9 cellular contexts compared by ENCODE assay signal in genomic region chrX:120549483-120550452, GRCh38. TPM values are rescaled to one million over a fixed set of nuclear protein-coding genes. Genes with fewer than 3 reads are reported as not detected.
DNase-seq lines count a peak whose midpoint lies in the region; ATAC-seq, FAIRE-seq and TF ChIP-seq lines count a peak whose summit lies in the region.
"Had no signal": no experiment of that assay in that cellular context is flagged by ENCODE, and none has a peak within 500 bp of the region (broad histone marks: within the 10 kb centered on the region; RNA-seq: fewer than 3 reads in every experiment).

No MANE protein-coding gene starts in this region.

- DNase-seq in AG04450 (ENCODE audit: low read depth, low spot score) = peak; percentile 66
- DNase-seq in HS-5 (ENCODE audit: low read depth) = peak; percentile 77
- DNase-seq in keratinocyte (ENCODE audit: low read depth, low spot score) = peak; percentile 54
- no peak for DNase-seq in NCI-H2171 (lab: John Stamatoyannopoulos, UW)
- no peak for DNase-seq in NCI-H748 (lab: John Stamatoyannopoulos, UW; ENCODE audit: unreplicated experiment)
- DNase-seq in anterior cingulate cortex (lab: John Stamatoyannopoulos, UW) = no peak
- DNase-seq: naive B cell had no signal

- peaks cover 31% of the 10 kb centered on the region for H3K4me1 Mint-ChIP-seq in activated naive CD4-positive, alpha-beta T cell treated with anti-CD3 and anti-CD28 coated beads, Interleukin-2, amount 50 U/mL, for 24 hours
- H3K4me1 Mint-ChIP-seq: naive B cell had no signal

- H3K27me3 Mint-ChIP-seq in activated naive CD4-positive, alpha-beta T cell treated with anti-CD3 and anti-CD28 coated beads, Interleukin-2, amount 50 U/mL, for 24 hours = no peaks in the 10 kb centered on the region
- H3K27me3 Mint-ChIP-seq: naive B cell had no signal

- no peaks in the 10 kb centered on the region for H3K9me3 Mint-ChIP-seq in activated naive CD4-positive, alpha-beta T cell treated with anti-CD3 and anti-CD28 coated beads, Interleukin-2, amount 50 U/mL, for 24 hours

- CTCF ChIA-PET in AG04450 (lab: Charles Lee) = no interaction called here

- H3K4me2 ChIP-seq in keratinocyte (ENCODE audit: control insufficient read depth, extremely low read depth, insufficient read depth, low read depth, low read length) = peak overlapping the region; percentile 56

- H3K9me1 ChIP-seq in keratinocyte (ENCODE audit: control insufficient read depth, extremely low read depth, insufficient read depth, low read length) = no peaks in the 10 kb centered on the region

- POLR2A ChIA-PET in AG04450 (lab: Yijun Ruan, JAX) = interaction anchor here (1.7 to 2.3 kb wide), 2 partner anchors 11 to 54 kb away, joined by 9 to 16 read pairs; partner anchors contain the start of genes CUL4B and MCTS1

- H3K79me2 ChIP-seq in keratinocyte (ENCODE audit: control insufficient read depth, insufficient read depth, low read length) = no peaks in the 10 kb centered on the region

- no peak for ATAC-seq in GM21515 (IDR thresholded peaks at IDR 0.05; ENCODE audit: unreplicated experiment)

- no peak for TF ChIP-seq CTCF in AG04450 (IDR thresholded peaks at IDR 0.05; ENCODE audit: low read depth, low read length)
- no peak for TF ChIP-seq CTCF in keratinocyte (optimal IDR thresholded peaks at IDR 0.05 in 1 of 3, IDR thresholded peaks at IDR 0.05 in 1 of 3, conservative IDR thresholded peaks at IDR 0.05 in 1 of 3; ENCODE audit: extremely low read depth in 1 of 3, insufficient read depth in 2 of 3, low read length in 3 of 3)

- peak overlapping the region; percentile 31 for H3K27ac Mint-ChIP-seq in activated naive CD4-positive, alpha-beta T cell treated with anti-CD3 and anti-CD28 coated beads, Interleukin-2, amount 50 U/mL, for 24 hours

- dilution Hi-C loops in keratinocyte (cut with MboI; ENCODE audit: extremely low pct_ligation_motif_present, low sequenced_read_pairs) = no loop called here

- H2AFZ ChIP-seq in keratinocyte (ENCODE audit: control insufficient read depth, low read length) = peak overlapping the region; percentile 33

- H3K9ac ChIP-seq in keratinocyte (ENCODE audit: control insufficient read depth, extremely low read depth, insufficient read depth, low read length) = no peak overlapping the region

- peak overlapping the region; percentile 2 for H3K4me3 Mint-ChIP-seq in activated naive CD4-positive, alpha-beta T cell treated with anti-CD3 and anti-CD28 coated beads, Interleukin-2, amount 50 U/mL, for 24 hours
- H3K4me3 Mint-ChIP-seq: naive B cell had no signal

- peaks cover 8% of the 10 kb centered on the region for H3K36me3 Mint-ChIP-seq in activated naive CD4-positive, alpha-beta T cell treated with anti-CD3 and anti-CD28 coated beads, Interleukin-2, amount 50 U/mL, for 24 hours

- no peaks in the 10 kb centered on the region for H3K36me3 ChIP-seq in keratinocyte (ENCODE audit: control insufficient read depth in 2 of 2, extremely low read depth in 1 of 2, insufficient read depth in 2 of 2, low read length in 2 of 2)

- H3K27me3 ChIP-seq in AG04450 (ENCODE audit: control insufficient read depth, insufficient read depth, low read length) (no peaks in the 10 kb centered on the region), keratinocyte (ENCODE audit: control insufficient read depth, extremely low read depth, insufficient read depth, low read length) (no peaks in the 10 kb centered on the region)

- FAIRE-seq in keratinocyte (lab: Jason Lieb, UNC) = peak; percentile 55

- peaks cover 17% of the 10 kb centered on the region for H3K4me1 ChIP-seq in keratinocyte (ENCODE audit: control insufficient read depth, extremely low read depth, insufficient read depth, low read length)

- no peaks in the 10 kb centered on the region for H4K20me1 ChIP-seq in keratinocyte (ENCODE audit: control insufficient read depth, extremely low read depth, insufficient read depth, low read length)

- H3K4me3 ChIP-seq in AG04450 (ENCODE audit: low read depth, low read length) = no peak overlapping the region
- H3K4me3 ChIP-seq in keratinocyte (ENCODE audit: control insufficient read depth in 2 of 3, extremely low read depth in 1 of 3, insufficient read depth in 2 of 3, low read depth in 1 of 3, low read length in 3 of 3) = peak overlapping the region in 2 of 3 experiments; percentile 3 to 15

- H3K27ac ChIP-seq in AG04450 (ENCODE audit: low read depth, low read length) = peak overlapping the region; percentile 95
- H3K27ac ChIP-seq in keratinocyte (ENCODE audit: control insufficient read depth, insufficient read depth, low read length) = peak overlapping the region; percentile 76

- no peaks in the 10 kb centered on the region for H3K9me3 ChIP-seq in AG04450 (ENCODE audit: control insufficient read depth, insufficient read depth, low read length)
- no peaks in the 10 kb centered on the region for H3K9me3 ChIP-seq in keratinocyte (ENCODE audit: control insufficient read depth, low read depth, low read length)

RNA-seq across cellular contexts. Expression of gene CUL4B, which starts 11.0 kb away (rescaled TPM):
- polyA plus RNA-seq in AG04450 (2011; rRNA removed) (46.3 and 64.5 TPM in 2 replicates), keratinocyte (16.7 to 23.3 TPM (median 18.0 TPM) in 3 replicates)
- 103 and 124 TPM in 2 replicates for polyA minus RNA-seq in AG04450 (2011; rRNA and poly(A)+ RNA removed)
- 25.1 TPM for polyA plus RNA-seq in keratinocyte (2011; ENCODE audit: low read depth)
- 10.5 and 19.1 TPM in 2 replicates for polyA plus RNA-seq in keratinocyte (2011; cell fraction: cytosol; rRNA removed)
- 16.8 and 18.1 TPM in 2 replicates for polyA plus RNA-seq in keratinocyte (2011; cell fraction: nucleus; rRNA removed)
- 11.0 and 16.8 TPM in 2 replicates for polyA plus RNA-seq in keratinocyte (2012; ENCODE audit: low replicate concordance)
- polyA minus RNA-seq in keratinocyte = 29.6 to 64.6 TPM (median 47.0 TPM) in 3 replicates
- 17.3 TPM for polyA minus RNA-seq in keratinocyte (2011; cell fraction: cytosol; rRNA and poly(A)+ RNA removed)
- 9.1 and 16.5 TPM in 2 replicates for polyA minus RNA-seq in keratinocyte (2011; cell fraction: nucleus; rRNA and poly(A)+ RNA removed)

RNA-seq across cellular contexts. Expression of gene MCTS1, which starts 54.1 kb away (rescaled TPM):
- 71.6 and 97.5 TPM in 2 replicates for polyA plus RNA-seq in AG04450 (2011; rRNA removed)
- polyA minus RNA-seq in AG04450 (2011; rRNA and poly(A)+ RNA removed) = 7.3 and 12.0 TPM in 2 replicates
- 54.0 to 97.7 TPM (median 58.7 TPM) in 3 replicates for polyA plus RNA-seq in keratinocyte
- 40.8 TPM for polyA plus RNA-seq in keratinocyte (2011; ENCODE audit: low read depth)
- polyA plus RNA-seq in keratinocyte (2011; cell fraction: cytosol; rRNA removed) = 47.7 and 103 TPM in 2 replicates
- 33.3 and 42.0 TPM in 2 replicates for polyA plus RNA-seq in keratinocyte (2011; cell fraction: nucleus; rRNA removed)
- 49.3 and 74.8 TPM in 2 replicates for polyA plus RNA-seq in keratinocyte (2012; ENCODE audit: low replicate concordance)
- polyA minus RNA-seq in keratinocyte = 3.2 to 15.6 TPM (median 9.3 TPM) in 3 replicates
- 19.8 TPM for polyA minus RNA-seq in keratinocyte (2011; cell fraction: cytosol; rRNA and poly(A)+ RNA removed)
- polyA minus RNA-seq in keratinocyte (2011; cell fraction: nucleus; rRNA and poly(A)+ RNA removed) = 6.3 and 7.9 TPM in 2 replicates

Comparison
In these comparisons a context has a peak if more than half of its experiments do, and no peak if none do; other contexts are left out.
1. DNase-seq: peak in AG04450 (single experiment), HS-5 (single experiment) and keratinocyte (single experiment); none in NCI-H2171 (single experiment), NCI-H748 (single experiment) and anterior cingulate cortex (0 of 58).